Comparison of ENCODE assay signal across 13 cellular contexts in the genomic region with DNA sequence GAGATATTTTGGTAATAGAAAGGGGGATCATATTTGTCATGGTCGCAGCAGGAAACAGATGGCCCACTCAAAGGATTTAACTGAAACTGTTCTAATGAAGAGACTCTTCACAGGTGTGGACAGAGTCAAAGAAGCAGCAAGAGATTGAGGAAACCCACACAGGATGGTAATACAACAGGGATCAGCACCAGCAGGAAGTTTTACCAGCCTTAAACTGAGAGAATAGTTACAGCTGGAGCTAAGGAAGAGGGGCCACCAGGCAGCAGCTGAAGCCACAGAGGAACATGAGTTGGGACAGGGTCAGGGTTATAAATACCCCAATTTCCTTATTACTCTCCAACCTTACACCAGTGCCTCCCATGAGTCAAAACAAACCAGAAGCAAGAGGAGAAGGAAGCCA.
DNase-seq lines count a peak whose midpoint lies in the region; ATAC-seq, FAIRE-seq and TF ChIP-seq lines count a peak whose summit lies in the region.
"Had no signal": no experiment of that assay in that cellular context is flagged by ENCODE, and none has a peak within 500 bp of the region (broad histone marks: within the 10 kb centered on the region; RNA-seq: fewer than 3 reads in every experiment).

No MANE protein-coding gene starts in this region.

- H3K9me3 ChIP-seq in left ventricle myocardium inferior (replicated peaks) (no peaks in the 10 kb centered on the region), thyroid gland (no peaks in the 10 kb centered on the region)
- H3K9me3 ChIP-seq: A549 had no signal

- no peaks in the 10 kb centered on the region for H3K36me3 Mint-ChIP-seq in effector memory CD8-positive, alpha-beta T cell (ENCODE audit: insufficient read depth)

- H3K27me3 ChIP-seq in left ventricle myocardium inferior (ENCODE audit: low read depth) (no peaks in the 10 kb centered on the region), thyroid gland (no peaks in the 10 kb centered on the region)

- H3K4me1 ChIP-seq in left ventricle myocardium inferior: peaks cover 9% of the 10 kb centered on the region
- no peaks in the 10 kb centered on the region for H3K4me1 ChIP-seq in thyroid gland
- H3K4me1 ChIP-seq: A549 had no signal

- H3K36me3 ChIP-seq in left ventricle myocardium inferior (no peaks in the 10 kb centered on the region), thyroid gland (no peaks in the 10 kb centered on the region)

- peaks cover 0 to 2% of the 10 kb centered on the region in 2 donors for H3K4me1 Mint-ChIP-seq in effector memory CD8-positive, alpha-beta T cell (ENCODE audit: low read depth in 2 of 2)

- no peak overlapping the region for H3K4me3 Mint-ChIP-seq in effector memory CD8-positive, alpha-beta T cell

- peak; percentile 20 for ATAC-seq in Right ventricle myocardium superior (ENCODE audit: poor library complexity)
- peak; percentile 28 for ATAC-seq in HG02678 (IDR thresholded peaks at IDR 0.05; ENCODE audit: unreplicated experiment)
- ATAC-seq in effector memory CD8-positive, alpha-beta T cell (replicated peaks): no peak
- ATAC-seq: A549 had no signal

- H3K27ac Mint-ChIP-seq in effector memory CD8-positive, alpha-beta T cell: no peak overlapping the region

- FAIRE-seq in GM12892 (lab: Jason Lieb, UNC): no peak
- FAIRE-seq: A549, astrocyte, endothelial cell of umbilical vein, TTC549 had no signal

- no peak for TF ChIP-seq CTCF in left ventricle myocardium inferior (IDR thresholded peaks at IDR 0.05; ENCODE audit: borderline replicate concordance)
- TF ChIP-seq CTCF in thyroid gland (IDR thresholded peaks at IDR 0.05): no peak

- TF ChIP-seq POLR2A in thyroid gland (IDR thresholded peaks at IDR 0.05) (no peak), GM12892 (IDR thresholded peaks at IDR 0.05; ENCODE audit: low read depth, low read length) (no peak)

- 74 to 82% methylated on average over 1 of the region's 1 CpG for WGBS in thyroid gland, 2 donors

- peaks cover 2 to 8% of the 10 kb centered on the region in 2 donors for H3K9me3 Mint-ChIP-seq in effector memory CD8-positive, alpha-beta T cell

- DNase-seq in Right ventricle myocardium superior (no peak), left ventricle myocardium inferior (no peak), KG1 (lab: John Stamatoyannopoulos, UW) (peak; percentile 43), superior temporal gyrus (ENCODE audit: extremely low spot score) (peak; percentile 7), thyroid gland (no peak), GM12892 (ENCODE audit: insufficient read length) (no peak)
- no peak for DNase-seq in effector memory CD8-positive, alpha-beta T cell
- DNase-seq: DMS79 had no signal

- H3K27me3 Mint-ChIP-seq in effector memory CD8-positive, alpha-beta T cell: peaks cover 0 to 7% of the 10 kb centered on the region in 2 donors

- H3K4me3 ChIP-seq in left ventricle myocardium inferior (no peak overlapping the region), thyroid gland (replicated peaks in 1 of 3) (no peak overlapping the region)
- H3K4me3 ChIP-seq: A549 had no signal

- intact Hi-C loops in Right ventricle myocardium superior (cut with DNase I) (no loop called here), left ventricle myocardium inferior (cut with micrococcal nuclease) (no loop called here), thyroid gland (cut with DNase I) (no loop called here)

- H3K27ac ChIP-seq in left ventricle myocardium inferior (replicated peaks) (no peak overlapping the region), thyroid gland (no peak overlapping the region)
- H3K27ac ChIP-seq: A549 had no signal

Comparison
In these comparisons a context has a peak if more than half of its experiments do, and no peak if none do; other contexts are left out.
1. DNase-seq: peak in KG1 (single experiment) and superior temporal gyrus (single experiment); none in Right ventricle myocardium superior (single experiment), left ventricle myocardium inferior (single experiment), effector memory CD8-positive, alpha-beta T cell (0 of 3), thyroid gland (0 of 2) and GM12892 (single experiment).